ENCODE assay signal across 26 cellular contexts in genomic region chr10:29113251-29113945, GRCh38.
A peak's percentile ranks its signal among the peaks of the same experiment; 100 is the strongest.
DNase-seq lines count a peak whose midpoint lies in the region; ATAC-seq and TF ChIP-seq lines count a peak whose summit lies in the region.
"Had no signal": no experiment of that assay in that cellular context is flagged by ENCODE, and none has a peak within 500 bp of the region (broad histone marks: within the 10 kb centered on the region; RNA-seq: fewer than 3 reads in every experiment).

No MANE protein-coding gene starts in this region.

- H3K4me3 ChIP-seq in parathyroid adenoma (ENCODE audit: low read depth, low read length), result no peak overlapping the region
- H3K4me3 ChIP-seq: SK-N-MC, uterus had no signal

- DNase-seq in Daoy (ENCODE audit: low read depth) (peak; percentile 25), SK-N-DZ (ENCODE audit: low spot score) (peak; percentile 71), islet precursor cell (peak; percentile 96), SW 1271 (lab: John Stamatoyannopoulos, UW) (no peak)
- DNase-seq in activated CD8-positive, alpha-beta T cell treated with anti-CD3 and anti-CD28 coated beads, Interleukin-2, amount 10 ng/mL, durations not matched to agents 7 days and 5 days, result no peak
- DNase-seq: activated CD4-positive, alpha-beta T cell treated with anti-CD3 and anti-CD28 coated beads, Interleukin-2, amount 50 U/mL, for 1 hour; activated naive CD4-positive, alpha-beta T cell treated with anti-CD3 and anti-CD28 coated beads, Interleukin-2, amount 10 ng/mL, durations not matched to agents 7 days and 5 days; caudate nucleus; COR-L47; DND-41; Kasumi-1; left cardiac atrium; naive thymus-derived CD4-positive, alpha-beta T cell; NCI-H1694 treated with DMSO at 0.1 percent for 48 hours; posterior cingulate gyrus; stimulated activated CD4-positive, alpha-beta T cell treated with anti-CD3 and anti-CD28 coated beads, Interleukin-2, amount 100 ng/mL, for 24 hours; T-helper 9 cell; uterus; WERI-Rb-1 had no signal

- H3K4me1 ChIP-seq in parathyroid adenoma, result peaks cover 16% of the 10 kb centered on the region
- H3K4me1 ChIP-seq: uterus had no signal

- H2AFZ ChIP-seq in parathyroid adenoma, result peak overlapping the region; percentile 80

- no peak for TF ChIP-seq CTCF in parathyroid adenoma (IDR thresholded peaks at IDR 0.05)

- CTCF ChIA-PET in activated CD8-positive, alpha-beta T cell treated with anti-CD3 and anti-CD28 coated beads, Interleukin-2, amount 10 ng/mL, durations not matched to agents 7 days and 5 days (lab: Charles Lee), result no interaction called here

- H3K4me1 Mint-ChIP-seq in activated CD8-positive, alpha-beta T cell treated with anti-CD3 and anti-CD28 coated beads, Interleukin-2, amount 10 ng/mL, durations not matched to agents 7 days and 5 days (ENCODE audit: low read depth), result no peaks in the 10 kb centered on the region
- H3K4me1 Mint-ChIP-seq: activated naive CD4-positive, alpha-beta T cell treated with anti-CD3 and anti-CD28 coated beads, Interleukin-2, amount 10 ng/mL, durations not matched to agents 7 days and 5 days; memory B cell; naive thymus-derived CD4-positive, alpha-beta T cell had no signal

- peak overlapping the region; percentile 18 for H3K4me2 ChIP-seq in parathyroid adenoma (ENCODE audit: low read length)

- no peaks in the 10 kb centered on the region for H3K9me3 Mint-ChIP-seq in activated CD8-positive, alpha-beta T cell treated with anti-CD3 and anti-CD28 coated beads, Interleukin-2, amount 10 ng/mL, durations not matched to agents 7 days and 5 days (ENCODE audit: insufficient read depth)

- H3K4me3 Mint-ChIP-seq in activated CD8-positive, alpha-beta T cell treated with anti-CD3 and anti-CD28 coated beads, Interleukin-2, amount 10 ng/mL, durations not matched to agents 7 days and 5 days, result no peak overlapping the region
- H3K4me3 Mint-ChIP-seq: activated naive CD4-positive, alpha-beta T cell treated with anti-CD3 and anti-CD28 coated beads, Interleukin-2, amount 10 ng/mL, durations not matched to agents 7 days and 5 days; memory B cell; naive thymus-derived CD4-positive, alpha-beta T cell had no signal

- H3K36me3 Mint-ChIP-seq in activated CD8-positive, alpha-beta T cell treated with anti-CD3 and anti-CD28 coated beads, Interleukin-2, amount 10 ng/mL, durations not matched to agents 7 days and 5 days (ENCODE audit: low read depth), result no peaks in the 10 kb centered on the region
- H3K36me3 Mint-ChIP-seq: activated naive CD4-positive, alpha-beta T cell treated with anti-CD3 and anti-CD28 coated beads, Interleukin-2, amount 10 ng/mL, durations not matched to agents 7 days and 5 days; memory B cell; naive thymus-derived CD4-positive, alpha-beta T cell had no signal

- H3K27ac Mint-ChIP-seq in activated CD8-positive, alpha-beta T cell treated with anti-CD3 and anti-CD28 coated beads, Interleukin-2, amount 10 ng/mL, durations not matched to agents 7 days and 5 days, result no peak overlapping the region
- H3K27ac Mint-ChIP-seq: activated naive CD4-positive, alpha-beta T cell treated with anti-CD3 and anti-CD28 coated beads, Interleukin-2, amount 10 ng/mL, durations not matched to agents 7 days and 5 days; memory B cell had no signal

- no peak for ATAC-seq in activated CD8-positive, alpha-beta T cell treated with anti-CD3 and anti-CD28 coated beads, Interleukin-2, amount 10 ng/mL, durations not matched to agents 7 days and 5 days
- ATAC-seq in HG03378 (IDR thresholded peaks at IDR 0.05; ENCODE audit: unreplicated experiment), result no peak
- ATAC-seq in activated CD4-positive, CD25-positive, alpha-beta regulatory T cell treated with anti-CD3 and anti-CD28 coated beads, Interleukin-2, amount 50 U/mL, for 24 hours, result no peak
- ATAC-seq: HCT116; left cardiac atrium; naive thymus-derived CD4-positive, alpha-beta T cell had no signal

- no peaks in the 10 kb centered on the region for H3K36me3 ChIP-seq in parathyroid adenoma (ENCODE audit: control insufficient read depth, insufficient read depth, low read length)
- H3K36me3 ChIP-seq: uterus, WERI-Rb-1 had no signal

- POLR2A ChIA-PET in activated CD8-positive, alpha-beta T cell treated with anti-CD3 and anti-CD28 coated beads, Interleukin-2, amount 10 ng/mL, durations not matched to agents 7 days and 5 days (lab: Charles Lee), result no interaction called here

- no peaks in the 10 kb centered on the region for H3K79me2 ChIP-seq in parathyroid adenoma

- no peaks in the 10 kb centered on the region for H3K9me3 ChIP-seq in parathyroid adenoma (ENCODE audit: control insufficient read depth, low read length)

- H3K27ac ChIP-seq in parathyroid adenoma, result peak overlapping the region; percentile 57
- H3K27ac ChIP-seq: RWPE1, SK-N-MC, uterus, WERI-Rb-1 had no signal

- H3K9ac ChIP-seq in parathyroid adenoma, result no peak overlapping the region

- H3K27me3 ChIP-seq in parathyroid adenoma (ENCODE audit: control insufficient read depth, insufficient read depth, low read length), result no peaks in the 10 kb centered on the region
- H3K27me3 ChIP-seq: uterus had no signal

- no peaks in the 10 kb centered on the region for H3K27me3 Mint-ChIP-seq in activated CD8-positive, alpha-beta T cell treated with anti-CD3 and anti-CD28 coated beads, Interleukin-2, amount 10 ng/mL, durations not matched to agents 7 days and 5 days (ENCODE audit: low read depth)
- H3K27me3 Mint-ChIP-seq: activated naive CD4-positive, alpha-beta T cell treated with anti-CD3 and anti-CD28 coated beads, Interleukin-2, amount 10 ng/mL, durations not matched to agents 7 days and 5 days had no signal

Comparison
In these comparisons a context has a peak if more than half of its experiments do, and no peak if none do; other contexts are left out.
1. DNase-seq: peak in Daoy (single experiment), SK-N-DZ (single experiment) and islet precursor cell (single experiment); none in SW 1271 (0 of 2) and activated CD8-positive, alpha-beta T cell treated with anti-CD3 and anti-CD28 coated beads, Interleukin-2, amount 10 ng/mL, durations not matched to agents 7 days and 5 days (single experiment).